ENCODE assay signal across 10 cellular contexts in genomic region chr1:173206816-173207595, GRCh38. TPM values are rescaled to one million over a fixed set of nuclear protein-coding genes. Genes with fewer than 3 reads are reported as not detected.
A peak's percentile ranks its signal among the peaks of the same experiment; 100 is the strongest.
DNase-seq lines count a peak whose midpoint lies in the region; ATAC-seq and TF ChIP-seq lines count a peak whose summit lies in the region.
"Had no signal": no experiment of that assay in that cellular context is flagged by ENCODE, and none has a peak within 500 bp of the region (broad histone marks: within the 10 kb centered on the region; RNA-seq: fewer than 3 reads in every experiment).

Gene TNFSF4, minus strand, starts transcription at chr1:173207331. Its CDS starts 155 bp downstream, at chr1:173207176.

- H3K9me3 ChIP-seq in GM23248 (ENCODE audit: low read depth) (no peaks in the 10 kb centered on the region), gastroesophageal sphincter (no peaks in the 10 kb centered on the region)

- peak within 1 kb of the TSS; percentile 59 for H2AFZ ChIP-seq in GM23248

- H3K4me2 ChIP-seq in GM23248 (ENCODE audit: unreplicated experiment), result peak within 1 kb of the TSS; percentile 76

- no peak within 1 kb of the TSS for H3K9ac ChIP-seq in GM23248

- no peaks in the 10 kb centered on the region for H3K27me3 ChIP-seq in GM23248 (replicated peaks; ENCODE audit: insufficient read depth)
- no peaks in the 10 kb centered on the region for H3K27me3 ChIP-seq in gastroesophageal sphincter

- H3K27ac ChIP-seq in GM23248, result no peak within 1 kb of the TSS
- H3K27ac ChIP-seq in gastroesophageal sphincter, result peak within 1 kb of the TSS in 2 of 4 donors; percentile 2 to 36

- no peaks in the 10 kb centered on the region; the same call in 1 of the 2 replicates for H3F3A ChIP-seq in GM23248 (ENCODE audit: insufficient read depth)

- no peak for TF ChIP-seq POLR2A in gastroesophageal sphincter (IDR thresholded peaks at IDR 0.05)

- H3K79me2 ChIP-seq in GM23248 (ENCODE audit: insufficient read depth), result no peaks in the 10 kb centered on the region

- H4K20me1 ChIP-seq in GM23248 (ENCODE audit: insufficient read depth), result no peaks in the 10 kb centered on the region

- H3K9me2 ChIP-seq in GM23248 (ENCODE audit: insufficient read depth), result no peaks in the 10 kb centered on the region

- TF ChIP-seq CTCF in gastroesophageal sphincter (IDR thresholded peaks at IDR 0.05), result no peak

- peak; percentile 62 for DNase-seq in GM23248
- DNase-seq in UCSD-AML1 (lab: John Stamatoyannopoulos, UW; ENCODE audit: unreplicated experiment), result peak; percentile 39
- no peak for DNase-seq in glomerular endothelial cell (ENCODE audit: extremely low read depth, low read depth, low spot score)
- peak; percentile 20 for DNase-seq in stimulated activated CD4-positive, alpha-beta T cell treated with anti-CD3 and anti-CD28 coated beads, Interleukin-4, amount 100 ng/mL, for 1 hour
- no peak for DNase-seq in NCI-H2196 treated with DMSO at 0.1 percent for 48 hours (lab: John Stamatoyannopoulos, UW; ENCODE audit: unreplicated experiment)
- DNase-seq: activated effector memory CD4-positive, alpha-beta T cell treated with Interleukin-2 at 50 U/mL for 16 hours; NCI-H1436 treated with DMSO at 0.1 percent for 48 hours had no signal

- in situ Hi-C loops in GM23248 (cut with MboI), result loop anchor here (10.0 kb wide), 2 partner anchors 382 to 462 kb away; no protein-coding TSS in a partner anchor

- H3K36me3 ChIP-seq in GM23248 (ENCODE audit: low read depth), result no peaks in the 10 kb centered on the region
- H3K36me3 ChIP-seq in gastroesophageal sphincter, result no peaks in the 10 kb centered on the region

- TF ChIP-seq EP300 in gastroesophageal sphincter (IDR thresholded peaks at IDR 0.05), result no peak

- H3K4me1 ChIP-seq in GM23248 (ENCODE audit: insufficient read depth) (peaks cover 40% of the 10 kb centered on the region), gastroesophageal sphincter (peaks cover 0 to 38% (median 0%) of the 10 kb centered on the region in 3 donors)

- 21 to 22% methylated on average over 12 of the region's 12 CpGs for WGBS in GM23248 (ENCODE audit: low coverage in 1 of 2, low lambda C conversion rate in 2 of 2, missing lambda C conversion rate in 2 of 2), 2 experiments
- WGBS in gastroesophageal sphincter (ENCODE audit: low coverage in 1 of 2), 2 donors, result 23 to 32% methylated on average over 10 to 12 of the region's 12 CpGs

- H3K4me3 ChIP-seq in GM23248 (peak within 1 kb of the TSS; percentile 60), gastroesophageal sphincter (peak within 1 kb of the TSS in 1 of 2 donors; percentile 19)

- ATAC-seq in GM21529 (IDR thresholded peaks at IDR 0.05; ENCODE audit: unreplicated experiment), result no peak
- no peak for ATAC-seq in HG03442 (IDR thresholded peaks at IDR 0.05; ENCODE audit: unreplicated experiment)
- ATAC-seq in gastroesophageal sphincter, result no peak

RNA-seq across cellular contexts. Expression of gene TNFSF4, which starts in this region (rescaled TPM):
- total RNA-seq in GM23248 (2014; rRNA removed; shearing (Covaris generic)), result 4.8 and 6.2 TPM in 2 replicates
- polyA plus RNA-seq in GM23248 (2016; fragmentation: Nextera tagmentation; extraction: Ambion mirVana), result 4.2 TPM in 2 replicates
- total RNA-seq in glomerular endothelial cell (11.7 and 47.3 TPM in 2 replicates), gastroesophageal sphincter (10 to 100 TPM in 1 of 4 donors, 1 to 10 TPM in 3; 2.6 to 24.0 (median 4.4) TPM)

Comparison
In these comparisons a context has a peak if more than half of its experiments do, and no peak if none do; other contexts are left out.
1. DNase-seq: peak in GM23248 (single experiment), UCSD-AML1 (single experiment) and stimulated activated CD4-positive, alpha-beta T cell treated with anti-CD3 and anti-CD28 coated beads, Interleukin-4, amount 100 ng/mL, for 1 hour (single experiment); none in glomerular endothelial cell (single experiment) and NCI-H2196 treated with DMSO at 0.1 percent for 48 hours (single experiment).